1 cellular context compared by ENCODE assay signal in genomic region chr15:75202251-75203016, GRCh38.
A peak's percentile ranks its signal among the peaks of the same experiment; 100 is the strongest.
TF ChIP-seq lines count a peak whose summit lies in the region.

No MANE protein-coding gene starts in this region.

TF ChIP-seq in K562, 482 proteins besides CTCF, POLR2A, EP300 and RAD21 (continued from another document and continues in another):
- TF ChIP-seq RERE (CRISPR knock-in tag; IDR thresholded peaks at IDR 0.05; ENCODE audit: borderline replicate concordance): no peak
- no peak for TF ChIP-seq CREB3 (tag; conservative IDR thresholded peaks at IDR 0.05; ENCODE audit: low read depth)
- peak; percentile 28; the same call in 1 of the 2 replicates for TF ChIP-seq E4F1 (CRISPR knock-in tag; IDR thresholded peaks at IDR 0.05; ENCODE audit: borderline replicate concordance)
- TF ChIP-seq MECOM (CRISPR knock-in tag; IDR thresholded peaks at IDR 0.05): no peak
- TF ChIP-seq ERF (CRISPR knock-in tag; IDR thresholded peaks at IDR 0.05): no peak
- TF ChIP-seq ARHGAP35 (IDR thresholded peaks at IDR 0.05; ENCODE audit: partially characterized antibody): no peak
- TF ChIP-seq RBBP5 (IDR thresholded peaks at IDR 0.05; ENCODE audit: borderline replicate concordance, insufficient read depth, low read length, poor library complexity, severe bottlenecking): peak; percentile 48
- TF ChIP-seq FOSL1 (tag; conservative IDR thresholded peaks at IDR 0.05): peak; percentile 61; the same call in 1 of the 2 replicates
- peak; percentile 71 for TF ChIP-seq SAP30 (IDR thresholded peaks at IDR 0.05; ENCODE audit: borderline replicate concordance, insufficient read depth, low read depth, low read length, poor library complexity, severe bottlenecking)
- no peak for TF ChIP-seq RBM25 (IDR thresholded peaks at IDR 0.05; ENCODE audit: low read depth, low read length, severe bottlenecking)
- TF ChIP-seq BRD4 (IDR thresholded peaks at IDR 0.05): no peak
- no peak for TF ChIP-seq XRCC3 (IDR thresholded peaks at IDR 0.05)
- TF ChIP-seq U2AF1 (optimal IDR thresholded peaks at IDR 0.05; ENCODE audit: low read depth, low read length): peak; percentile 26
- TF ChIP-seq, protein P1, sequence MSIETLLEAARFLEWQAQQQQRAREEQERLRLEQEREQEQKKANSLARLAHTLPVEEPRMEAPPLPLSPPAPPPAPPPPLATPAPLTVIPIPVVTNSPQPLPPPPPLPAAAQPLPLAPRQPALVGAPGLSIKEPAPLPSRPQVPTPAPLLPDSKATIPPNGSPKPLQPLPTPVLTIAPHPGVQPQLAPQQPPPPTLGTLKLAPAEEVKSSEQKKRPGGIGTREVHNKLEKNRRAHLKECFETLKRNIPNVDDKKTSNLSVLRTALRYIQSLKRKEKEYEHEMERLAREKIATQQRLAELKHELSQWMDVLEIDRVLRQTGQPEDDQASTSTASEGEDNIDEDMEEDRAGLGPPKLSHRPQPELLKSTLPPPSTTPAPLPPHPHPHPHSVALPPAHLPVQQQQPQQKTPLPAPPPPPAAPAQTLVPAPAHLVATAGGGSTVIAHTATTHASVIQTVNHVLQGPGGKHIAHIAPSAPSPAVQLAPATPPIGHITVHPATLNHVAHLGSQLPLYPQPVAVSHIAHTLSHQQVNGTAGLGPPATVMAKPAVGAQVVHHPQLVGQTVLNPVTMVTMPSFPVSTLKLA (conservative IDR thresholded peaks at IDR 0.05): peak; percentile 93 to 97
- TF ChIP-seq HDAC2 (IDR thresholded peaks at IDR 0.05): 0 out of 2 replicates have a peak, but pooled peaks have one; percentile 35
- TF ChIP-seq, protein P2, sequence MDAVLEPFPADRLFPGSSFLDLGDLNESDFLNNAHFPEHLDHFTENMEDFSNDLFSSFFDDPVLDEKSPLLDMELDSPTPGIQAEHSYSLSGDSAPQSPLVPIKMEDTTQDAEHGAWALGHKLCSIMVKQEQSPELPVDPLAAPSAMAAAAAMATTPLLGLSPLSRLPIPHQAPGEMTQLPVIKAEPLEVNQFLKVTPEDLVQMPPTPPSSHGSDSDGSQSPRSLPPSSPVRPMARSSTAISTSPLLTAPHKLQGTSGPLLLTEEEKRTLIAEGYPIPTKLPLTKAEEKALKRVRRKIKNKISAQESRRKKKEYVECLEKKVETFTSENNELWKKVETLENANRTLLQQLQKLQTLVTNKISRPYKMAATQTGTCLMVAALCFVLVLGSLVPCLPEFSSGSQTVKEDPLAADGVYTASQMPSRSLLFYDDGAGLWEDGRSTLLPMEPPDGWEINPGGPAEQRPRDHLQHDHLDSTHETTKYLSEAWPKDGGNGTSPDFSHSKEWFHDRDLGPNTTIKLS (IDR thresholded peaks at IDR 0.05; ENCODE audit: borderline replicate concordance, low read depth): peak; percentile 79; the same call in 1 of the 2 replicates
- TF ChIP-seq, protein P3, sequence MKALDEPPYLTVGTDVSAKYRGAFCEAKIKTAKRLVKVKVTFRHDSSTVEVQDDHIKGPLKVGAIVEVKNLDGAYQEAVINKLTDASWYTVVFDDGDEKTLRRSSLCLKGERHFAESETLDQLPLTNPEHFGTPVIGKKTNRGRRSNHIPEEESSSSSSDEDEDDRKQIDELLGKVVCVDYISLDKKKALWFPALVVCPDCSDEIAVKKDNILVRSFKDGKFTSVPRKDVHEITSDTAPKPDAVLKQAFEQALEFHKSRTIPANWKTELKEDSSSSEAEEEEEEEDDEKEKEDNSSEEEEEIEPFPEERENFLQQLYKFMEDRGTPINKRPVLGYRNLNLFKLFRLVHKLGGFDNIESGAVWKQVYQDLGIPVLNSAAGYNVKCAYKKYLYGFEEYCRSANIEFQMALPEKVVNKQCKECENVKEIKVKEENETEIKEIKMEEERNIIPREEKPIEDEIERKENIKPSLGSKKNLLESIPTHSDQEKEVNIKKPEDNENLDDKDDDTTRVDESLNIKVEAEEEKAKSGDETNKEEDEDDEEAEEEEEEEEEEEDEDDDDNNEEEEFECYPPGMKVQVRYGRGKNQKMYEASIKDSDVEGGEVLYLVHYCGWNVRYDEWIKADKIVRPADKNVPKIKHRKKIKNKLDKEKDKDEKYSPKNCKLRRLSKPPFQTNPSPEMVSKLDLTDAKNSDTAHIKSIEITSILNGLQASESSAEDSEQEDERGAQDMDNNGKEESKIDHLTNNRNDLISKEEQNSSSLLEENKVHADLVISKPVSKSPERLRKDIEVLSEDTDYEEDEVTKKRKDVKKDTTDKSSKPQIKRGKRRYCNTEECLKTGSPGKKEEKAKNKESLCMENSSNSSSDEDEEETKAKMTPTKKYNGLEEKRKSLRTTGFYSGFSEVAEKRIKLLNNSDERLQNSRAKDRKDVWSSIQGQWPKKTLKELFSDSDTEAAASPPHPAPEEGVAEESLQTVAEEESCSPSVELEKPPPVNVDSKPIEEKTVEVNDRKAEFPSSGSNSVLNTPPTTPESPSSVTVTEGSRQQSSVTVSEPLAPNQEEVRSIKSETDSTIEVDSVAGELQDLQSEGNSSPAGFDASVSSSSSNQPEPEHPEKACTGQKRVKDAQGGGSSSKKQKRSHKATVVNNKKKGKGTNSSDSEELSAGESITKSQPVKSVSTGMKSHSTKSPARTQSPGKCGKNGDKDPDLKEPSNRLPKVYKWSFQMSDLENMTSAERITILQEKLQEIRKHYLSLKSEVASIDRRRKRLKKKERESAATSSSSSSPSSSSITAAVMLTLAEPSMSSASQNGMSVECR (CRISPR knock-in tag; IDR thresholded peaks at IDR 0.05): peak; percentile 93
- no peak for TF ChIP-seq ZNF121 (CRISPR knock-in tag; conservative IDR thresholded peaks at IDR 0.05)
- no peak for TF ChIP-seq TRIM28 (IDR thresholded peaks at IDR 0.05)
- no peak for TF ChIP-seq SPI1 (IDR thresholded peaks at IDR 0.05; ENCODE audit: borderline replicate concordance, low read depth, low read length)
- no peak for TF ChIP-seq SLC30A9 (CRISPR knock-in tag; IDR thresholded peaks at IDR 0.05)
- TF ChIP-seq MXI1 (IDR thresholded peaks at IDR 0.05; ENCODE audit: low read depth, low read length): peak; percentile 80
- no peak for TF ChIP-seq GTF2A2 (tag; IDR thresholded peaks at IDR 0.05)
- TF ChIP-seq, protein P4, sequence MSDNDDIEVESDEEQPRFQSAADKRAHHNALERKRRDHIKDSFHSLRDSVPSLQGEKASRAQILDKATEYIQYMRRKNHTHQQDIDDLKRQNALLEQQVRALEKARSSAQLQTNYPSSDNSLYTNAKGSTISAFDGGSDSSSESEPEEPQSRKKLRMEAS (CRISPR knock-in tag; IDR thresholded peaks at IDR 0.05): peak; percentile 96
- TF ChIP-seq, protein P5, sequence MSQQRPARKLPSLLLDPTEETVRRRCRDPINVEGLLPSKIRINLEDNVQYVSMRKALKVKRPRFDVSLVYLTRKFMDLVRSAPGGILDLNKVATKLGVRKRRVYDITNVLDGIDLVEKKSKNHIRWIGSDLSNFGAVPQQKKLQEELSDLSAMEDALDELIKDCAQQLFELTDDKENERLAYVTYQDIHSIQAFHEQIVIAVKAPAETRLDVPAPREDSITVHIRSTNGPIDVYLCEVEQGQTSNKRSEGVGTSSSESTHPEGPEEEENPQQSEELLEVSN (IDR thresholded peaks at IDR 0.05; ENCODE audit: borderline replicate concordance in 1 of 2, extremely low read depth in 1 of 2, insufficient read depth in 1 of 2, insufficient read length in 1 of 2, low read depth in 1 of 2, low read length in 1 of 2, poor library complexity in 1 of 2, severe bottlenecking in 1 of 2): peak; percentile 59 to 80
- no peak for TF ChIP-seq ZNF140 (CRISPR knock-in tag; IDR thresholded peaks at IDR 0.05)
- no peak for TF ChIP-seq EHMT2 (IDR thresholded peaks at IDR 0.05)
- peak; percentile 77 for TF ChIP-seq RBFOX2 (IDR thresholded peaks at IDR 0.05; ENCODE audit: low read depth, low read length)
- peak; percentile 64; the same call in 1 of the 2 replicates for TF ChIP-seq ZBTB7A (IDR thresholded peaks at IDR 0.05; ENCODE audit: borderline replicate concordance, control insufficient read depth, low read depth, low read length)
- TF ChIP-seq, protein P6, sequence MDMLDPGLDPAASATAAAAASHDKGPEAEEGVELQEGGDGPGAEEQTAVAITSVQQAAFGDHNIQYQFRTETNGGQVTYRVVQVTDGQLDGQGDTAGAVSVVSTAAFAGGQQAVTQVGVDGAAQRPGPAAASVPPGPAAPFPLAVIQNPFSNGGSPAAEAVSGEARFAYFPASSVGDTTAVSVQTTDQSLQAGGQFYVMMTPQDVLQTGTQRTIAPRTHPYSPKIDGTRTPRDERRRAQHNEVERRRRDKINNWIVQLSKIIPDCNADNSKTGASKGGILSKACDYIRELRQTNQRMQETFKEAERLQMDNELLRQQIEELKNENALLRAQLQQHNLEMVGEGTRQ (CRISPR knock-in tag; IDR thresholded peaks at IDR 0.05): peak; percentile 54
- 0 out of 2 replicates have a peak, but pooled peaks have one; percentile 48 for TF ChIP-seq THAP12 (CRISPR knock-in tag; IDR thresholded peaks at IDR 0.05)
- TF ChIP-seq ARID1B (IDR thresholded peaks at IDR 0.05): no peak
- TF ChIP-seq, protein P7, sequence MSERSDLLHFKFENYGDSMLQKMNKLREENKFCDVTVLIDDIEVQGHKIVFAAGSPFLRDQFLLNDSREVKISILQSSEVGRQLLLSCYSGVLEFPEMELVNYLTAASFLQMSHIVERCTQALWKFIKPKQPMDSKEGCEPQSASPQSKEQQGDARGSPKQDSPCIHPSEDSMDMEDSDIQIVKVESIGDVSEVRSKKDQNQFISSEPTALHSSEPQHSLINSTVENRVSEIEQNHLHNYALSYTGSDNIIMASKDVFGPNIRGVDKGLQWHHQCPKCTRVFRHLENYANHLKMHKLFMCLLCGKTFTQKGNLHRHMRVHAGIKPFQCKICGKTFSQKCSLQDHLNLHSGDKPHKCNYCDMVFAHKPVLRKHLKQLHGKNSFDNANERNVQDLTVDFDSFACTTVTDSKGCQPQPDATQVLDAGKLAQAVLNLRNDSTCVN (CRISPR knock-in tag; IDR thresholded peaks at IDR 0.05): peak; percentile 20; the same call in 1 of the 2 replicates
- no peak for TF ChIP-seq HDAC3 (IDR thresholded peaks at IDR 0.05; ENCODE audit: borderline replicate concordance, partially characterized antibody)
- no peak for TF ChIP-seq ZNF584 (CRISPR knock-in tag; IDR thresholded peaks at IDR 0.05; ENCODE audit: low read depth)
